Comparison of ENCODE assay signal across 24 cellular contexts in the genomic region with DNA sequence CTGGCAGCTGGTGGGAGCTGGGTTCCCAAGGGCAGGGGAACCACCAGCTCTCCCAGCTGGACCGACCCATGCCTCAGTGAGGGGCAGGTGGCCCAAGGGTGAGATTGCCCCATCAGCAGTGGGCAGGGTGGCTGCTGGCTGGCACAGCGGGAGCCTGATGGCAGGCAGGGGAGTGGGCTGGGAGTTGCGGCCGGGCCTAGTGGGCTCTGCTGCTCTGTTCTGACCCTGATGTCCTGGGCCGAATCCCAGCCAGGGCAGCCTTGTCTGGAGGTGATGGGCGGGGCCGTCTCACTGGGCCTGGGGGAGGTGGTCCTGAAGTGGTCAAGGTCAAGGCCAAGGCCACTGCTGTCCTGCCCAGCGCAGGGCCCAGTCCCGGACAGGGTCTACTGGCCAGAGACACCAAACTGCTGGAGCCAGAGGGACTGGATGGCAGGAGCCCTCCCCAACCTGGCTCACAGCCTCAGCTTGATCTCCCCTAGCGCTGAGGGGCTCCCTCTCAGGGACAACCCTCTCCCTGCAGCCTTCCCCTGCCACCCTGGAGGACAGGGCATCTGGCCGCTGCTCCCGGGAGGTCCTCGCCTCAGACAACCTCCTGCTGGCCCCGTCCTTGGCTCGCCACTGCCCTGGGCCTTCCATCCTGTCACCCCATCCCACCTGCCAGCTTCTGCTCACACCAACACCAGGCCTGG.
"Had no signal": no experiment of that assay in that cellular context is flagged by ENCODE, and none has a peak within 500 bp of the region (broad histone marks: within the 10 kb centered on the region; RNA-seq: fewer than 3 reads in every experiment).

No MANE protein-coding gene starts in this region.

- DNase-seq: activated B cell treated with CpG ODN at 0.5 μM for 24 hours; activated CD4-positive, alpha-beta T cell treated with anti-CD3 and anti-CD28 coated beads for 1 hour; activated CD4-positive, alpha-beta T cell treated with anti-CD3 and anti-CD28 coated beads, Interleukin-2, amount 10 ng/mL, durations not matched to agents 24 days and 14 days; activated CD4-positive, alpha-beta T cell treated with anti-CD3 and anti-CD28 coated beads, Interleukin-2, amount 50 U/mL, for 48 hours; activated CD8-positive, alpha-beta memory T cell treated with anti-CD3 and anti-CD28 coated beads, Interleukin-2, amount 10 ng/mL, durations not matched to agents 7 days and 5 days; activated effector memory CD4-positive, alpha-beta T cell treated with anti-CD3 and anti-CD28 coated beads, Interleukin-2, amount 50 U/mL, for 16 hours; activated naive CD4-positive, alpha-beta T cell treated with Interleukin-2 at 50 U/mL for 16 hours; activated T-cell treated with anti-CD3 and anti-CD28 coated beads, Interleukin-2, amount 50 U/mL, for 24 hours; anterior cingulate cortex; cerebellar nuclear complex; NCI-H1092 treated with DMSO at 0.1 percent for 48 hours; NCI-H1417 treated with DMSO at 0.1 percent for 48 hours; NCI-H1694 treated with DMSO at 0.1 percent for 48 hours; NCI-H2029 treated with DMSO at 0.1 percent for 48 hours; NCI-H510A treated with DMSO at 0.1 percent for 48 hours; NCI-H69; PC-3; SHP77 treated with DMSO at 0.1 percent for 48 hours had no signal

- H3K36me3 Mint-ChIP-seq: activated CD8-positive, alpha-beta memory T cell treated with anti-CD3 and anti-CD28 coated beads, Interleukin-2, amount 10 ng/mL, durations not matched to agents 7 days and 5 days; activated naive CD8-positive, alpha-beta T cell had no signal

- H3K27me3 Mint-ChIP-seq: activated B cell treated with CpG ODN at 0.5 μM for 24 hours; activated CD4-positive, alpha-beta T cell treated with anti-CD3 and anti-CD28 coated beads, Interleukin-2, amount 10 ng/mL, durations not matched to agents 24 days and 14 days; activated CD8-positive, alpha-beta memory T cell treated with anti-CD3 and anti-CD28 coated beads, Interleukin-2, amount 10 ng/mL, durations not matched to agents 7 days and 5 days; activated naive CD8-positive, alpha-beta T cell; activated T-cell treated with anti-CD3 and anti-CD28 coated beads, Interleukin-2, amount 50 U/mL, for 24 hours had no signal

- H3K27ac Mint-ChIP-seq: activated B cell treated with CpG ODN at 0.5 μM for 24 hours; activated CD4-positive, alpha-beta T cell treated with anti-CD3 and anti-CD28 coated beads, Interleukin-2, amount 10 ng/mL, durations not matched to agents 24 days and 14 days; activated CD8-positive, alpha-beta memory T cell treated with anti-CD3 and anti-CD28 coated beads, Interleukin-2, amount 10 ng/mL, durations not matched to agents 7 days and 5 days; activated naive CD8-positive, alpha-beta T cell; activated T-cell treated with anti-CD3 and anti-CD28 coated beads, Interleukin-2, amount 50 U/mL, for 24 hours; activated T-helper 1 cell treated with anti-CD3 and anti-CD28 coated beads, Interleukin-12 subunit alpha, Interleukin-12 subunit beta, Interleukin-2, Interleukin-4 antibody, amounts not matched to agents 30 ng/mL and 10 ng/mL and 1 ng/mL, durations not matched to agents 14 hours and 24 hours and 36 hours; T-helper 1 cell treated with Interleukin-12 subunit alpha and Interleukin-12 subunit beta and Interleukin-4 antibody, amounts not matched to agents 30 μg/mL and 1 μg/mL, for 36 hours had no signal

- H3K4me2 ChIP-seq: KMS-11 had no signal

- H3K4me3 ChIP-seq: adrenal gland had no signal

- H3K9me3 Mint-ChIP-seq: activated B cell treated with CpG ODN at 0.5 μM for 24 hours; activated CD4-positive, alpha-beta T cell treated with anti-CD3 and anti-CD28 coated beads, Interleukin-2, amount 10 ng/mL, durations not matched to agents 24 days and 14 days; activated T-cell treated with anti-CD3 and anti-CD28 coated beads, Interleukin-2, amount 50 U/mL, for 24 hours; activated T-helper 1 cell treated with anti-CD3 and anti-CD28 coated beads, Interleukin-12 subunit alpha, Interleukin-12 subunit beta, Interleukin-2, Interleukin-4 antibody, amounts not matched to agents 30 ng/mL and 10 ng/mL and 1 ng/mL, durations not matched to agents 14 hours and 24 hours and 36 hours; T-helper 1 cell treated with Interleukin-12 subunit alpha and Interleukin-12 subunit beta and Interleukin-4 antibody, amounts not matched to agents 30 μg/mL and 1 μg/mL, for 36 hours had no signal

- H3K9me3 ChIP-seq: adrenal gland had no signal

- H3K9ac ChIP-seq: KMS-11 had no signal

- H3K27ac ChIP-seq: KMS-11 had no signal

- H3K27me3 ChIP-seq: adrenal gland had no signal

- H3K4me3 Mint-ChIP-seq: activated B cell treated with CpG ODN at 0.5 μM for 24 hours; activated CD4-positive, alpha-beta T cell treated with anti-CD3 and anti-CD28 coated beads, Interleukin-2, amount 10 ng/mL, durations not matched to agents 24 days and 14 days; activated CD8-positive, alpha-beta memory T cell treated with anti-CD3 and anti-CD28 coated beads, Interleukin-2, amount 10 ng/mL, durations not matched to agents 7 days and 5 days; activated naive CD8-positive, alpha-beta T cell; activated T-cell treated with anti-CD3 and anti-CD28 coated beads, Interleukin-2, amount 50 U/mL, for 24 hours; activated T-helper 1 cell treated with anti-CD3 and anti-CD28 coated beads, Interleukin-12 subunit alpha, Interleukin-12 subunit beta, Interleukin-2, Interleukin-4 antibody, amounts not matched to agents 30 ng/mL and 10 ng/mL and 1 ng/mL, durations not matched to agents 14 hours and 24 hours and 36 hours; T-helper 1 cell treated with Interleukin-12 subunit alpha and Interleukin-12 subunit beta and Interleukin-4 antibody, amounts not matched to agents 30 μg/mL and 1 μg/mL, for 36 hours had no signal

- H3K36me3 ChIP-seq: adrenal gland had no signal

- FAIRE-seq: RCC 7860 had no signal
